16 cellular contexts compared by ENCODE assay signal in the genomic region with DNA sequence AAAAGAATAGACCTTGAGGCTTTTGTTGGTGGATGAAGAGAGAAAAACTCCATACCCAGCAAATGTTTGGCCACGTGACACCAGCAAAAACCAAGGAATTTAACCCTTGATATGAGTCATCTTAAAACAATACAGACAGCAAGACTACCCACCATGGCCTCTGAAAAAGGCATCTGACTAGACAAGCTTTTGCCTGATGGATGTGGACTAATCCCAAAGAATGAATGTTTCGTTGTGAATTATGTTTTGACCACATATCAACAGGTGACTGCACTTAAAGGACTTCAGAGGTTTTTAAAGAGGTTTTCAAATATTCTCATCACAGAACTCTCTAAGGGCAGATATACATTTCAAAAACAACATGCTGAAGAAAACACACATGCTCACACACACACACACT. TPM values are rescaled to one million over a fixed set of nuclear protein-coding genes. Genes with fewer than 3 reads are reported as not detected.
DNase-seq lines count a peak whose midpoint lies in the region; ATAC-seq and TF ChIP-seq lines count a peak whose summit lies in the region.
"Had no signal": no experiment of that assay in that cellular context is flagged by ENCODE, and none has a peak within 500 bp of the region (broad histone marks: within the 10 kb centered on the region; RNA-seq: fewer than 3 reads in every experiment).

No MANE protein-coding gene starts in this region.

- no peak for TF ChIP-seq CTCF in cardiac fibroblast (IDR thresholded peaks at IDR 0.05; ENCODE audit: low read depth, low read length)
- TF ChIP-seq CTCF in mesothelial cell of epicardium (IDR thresholded peaks at IDR 0.05; ENCODE audit: unreplicated experiment) = no peak

- H3K4me1 Mint-ChIP-seq in mesothelial cell of epicardium = peaks cover 3% of the 10 kb centered on the region
- H3K4me1 Mint-ChIP-seq: activated CD4-positive, alpha-beta T cell treated with anti-CD3 and anti-CD28 coated beads, Interleukin-2, amount 10 ng/mL, durations not matched to agents 7 days and 5 days; T-helper 17 cell had no signal

- no peaks in the 10 kb centered on the region for H3K36me3 Mint-ChIP-seq in mesothelial cell of epicardium
- H3K36me3 Mint-ChIP-seq: brain had no signal

- H3K4me3 Mint-ChIP-seq in mesothelial cell of epicardium = no peak overlapping the region
- H3K4me3 Mint-ChIP-seq: activated CD4-positive, alpha-beta T cell treated with anti-CD3 and anti-CD28 coated beads, Interleukin-2, amount 10 ng/mL, durations not matched to agents 7 days and 5 days; brain; stimulated activated naive CD8-positive, alpha-beta T cell treated with anti-CD3 and anti-CD28 coated beads, Interleukin-15, Interleukin-2, amounts not matched to agents 100 ng/mL and 50 ng/mL, for 24 hours; T-helper 17 cell had no signal

- ATAC-seq in HG02885 (IDR thresholded peaks at IDR 0.05; ENCODE audit: poor library complexity, unreplicated experiment) = no peak
- ATAC-seq in HG02759 (IDR thresholded peaks at IDR 0.05; ENCODE audit: unreplicated experiment) = no peak
- ATAC-seq: mucosa of descending colon, psoas muscle, T-helper 17 cell had no signal

- no peaks in the 10 kb centered on the region for H3K27me3 Mint-ChIP-seq in mesothelial cell of epicardium (ENCODE audit: low read depth)
- H3K27me3 Mint-ChIP-seq: brain; stimulated activated naive CD8-positive, alpha-beta T cell treated with anti-CD3 and anti-CD28 coated beads, Interleukin-15, Interleukin-2, amounts not matched to agents 100 ng/mL and 50 ng/mL, for 24 hours; T-helper 17 cell had no signal

- DNase-seq in Daoy (ENCODE audit: low read depth) (peak; percentile 80), M059J (ENCODE audit: low read depth) (peak; percentile 91), cardiac fibroblast (ENCODE audit: low read depth in 2 of 2) (peak; percentile 46 to 86), mesothelial cell of epicardium (ENCODE audit: low spot score in 2 of 2, unreplicated experiment in 2 of 2) (no peak), NCI-H446 treated with DMSO at 0.1 percent for 48 hours (lab: John Stamatoyannopoulos, UW) (no peak), NCI-H69 (lab: John Stamatoyannopoulos, UW) (no peak)
- DNase-seq: activated CD4-positive, alpha-beta T cell treated with anti-CD3 and anti-CD28 coated beads, Interleukin-2, amount 10 ng/mL, durations not matched to agents 7 days and 5 days; mucosa of descending colon; psoas muscle; T-helper 17 cell had no signal

- H3K4me3 ChIP-seq in cardiac fibroblast (replicated peaks in 1 of 2; ENCODE audit: low read depth in 2 of 2, low read length in 2 of 2) = no peak overlapping the region
- H3K4me3 ChIP-seq: HAP-1, mucosa of descending colon, psoas muscle had no signal

- H3K9me3 Mint-ChIP-seq in mesothelial cell of epicardium = no peaks in the 10 kb centered on the region
- H3K9me3 Mint-ChIP-seq: activated CD4-positive, alpha-beta T cell treated with anti-CD3 and anti-CD28 coated beads, Interleukin-2, amount 10 ng/mL, durations not matched to agents 7 days and 5 days; activated T-helper 2 cell treated with anti-CD3 and anti-CD28 coated beads, Interferon-gamma antibody, Interleukin-2, Interleukin-4, amounts not matched to agents 10 μg/mL and 5 μg/mL and 100 μg/mL, durations not matched to agents 14 hours and 24 hours and 36 hours; brain; stimulated activated naive CD8-positive, alpha-beta T cell treated with anti-CD3 and anti-CD28 coated beads, Interleukin-15, Interleukin-2, amounts not matched to agents 100 ng/mL and 50 ng/mL, for 24 hours had no signal

- peak overlapping the region; percentile 6 for H3K27ac Mint-ChIP-seq in mesothelial cell of epicardium
- H3K27ac Mint-ChIP-seq: activated CD4-positive, alpha-beta T cell treated with anti-CD3 and anti-CD28 coated beads, Interleukin-2, amount 10 ng/mL, durations not matched to agents 7 days and 5 days; activated T-helper 2 cell treated with anti-CD3 and anti-CD28 coated beads, Interferon-gamma antibody, Interleukin-2, Interleukin-4, amounts not matched to agents 10 μg/mL and 5 μg/mL and 100 μg/mL, durations not matched to agents 14 hours and 24 hours and 36 hours; brain; stimulated activated naive CD8-positive, alpha-beta T cell treated with anti-CD3 and anti-CD28 coated beads, Interleukin-15, Interleukin-2, amounts not matched to agents 100 ng/mL and 50 ng/mL, for 24 hours; T-helper 17 cell had no signal

RNA-seq across cellular contexts. Expression of a gene that starts 33.0 kb away (rescaled TPM):
- 5.8 and 6.0 TPM in 2 replicates for total RNA-seq in Daoy (2014; rRNA removed; shearing (Covaris generic))
- 17.0 and 27.2 TPM in 2 replicates for total RNA-seq in M059J (2014; rRNA removed; shearing (Covaris generic))
- 55.0 to 59.4 TPM (median 56.3 TPM) in 3 replicates for total RNA-seq in mesothelial cell of epicardium
- total RNA-seq: activated CD4-positive, alpha-beta T cell treated with anti-CD3 and anti-CD28 coated beads, Interleukin-2, amount 10 ng/mL, durations not matched to agents 7 days and 5 days; activated T-helper 2 cell treated with anti-CD3 and anti-CD28 coated beads, Interferon-gamma antibody, Interleukin-2, Interleukin-4, amounts not matched to agents 10 μg/mL and 5 μg/mL and 100 μg/mL, durations not matched to agents 14 hours and 24 hours and 36 hours; T-helper 17 cell had no signal

Comparison
In these comparisons a context has a peak if more than half of its experiments do, and no peak if none do; other contexts are left out.
1. DNase-seq: peak in Daoy (single experiment), M059J (single experiment) and cardiac fibroblast (2 of 2); none in mesothelial cell of epicardium (0 of 2), NCI-H446 treated with DMSO at 0.1 percent for 48 hours (single experiment) and NCI-H69 (single experiment).